Comparison of ENCODE assay signal across 1 cellular context in the genomic region with DNA sequence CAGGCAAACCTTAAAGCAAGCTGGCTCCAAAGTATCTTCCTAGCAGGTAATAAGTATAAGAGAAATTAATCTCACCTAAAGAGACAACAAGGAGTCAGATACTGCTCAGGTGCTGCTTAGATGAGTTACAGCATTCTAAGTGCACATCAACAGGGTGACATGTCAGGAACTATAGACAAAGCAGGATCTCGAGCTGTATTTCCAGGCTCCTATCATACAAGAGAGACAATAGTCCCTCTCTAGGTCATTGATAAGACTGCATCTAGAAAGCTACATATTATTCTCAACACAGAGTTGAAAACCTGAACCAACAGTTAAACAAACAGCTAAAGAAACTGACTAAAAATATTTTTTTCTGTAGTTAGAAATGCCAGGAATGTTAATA.
TF ChIP-seq lines count a peak whose summit lies in the region.

No MANE protein-coding gene starts in this region.

TF ChIP-seq in HepG2, 621 proteins besides CTCF, POLR2A, EP300 and RAD21 (continued from another document):
- TF ChIP-seq, protein P1, sequence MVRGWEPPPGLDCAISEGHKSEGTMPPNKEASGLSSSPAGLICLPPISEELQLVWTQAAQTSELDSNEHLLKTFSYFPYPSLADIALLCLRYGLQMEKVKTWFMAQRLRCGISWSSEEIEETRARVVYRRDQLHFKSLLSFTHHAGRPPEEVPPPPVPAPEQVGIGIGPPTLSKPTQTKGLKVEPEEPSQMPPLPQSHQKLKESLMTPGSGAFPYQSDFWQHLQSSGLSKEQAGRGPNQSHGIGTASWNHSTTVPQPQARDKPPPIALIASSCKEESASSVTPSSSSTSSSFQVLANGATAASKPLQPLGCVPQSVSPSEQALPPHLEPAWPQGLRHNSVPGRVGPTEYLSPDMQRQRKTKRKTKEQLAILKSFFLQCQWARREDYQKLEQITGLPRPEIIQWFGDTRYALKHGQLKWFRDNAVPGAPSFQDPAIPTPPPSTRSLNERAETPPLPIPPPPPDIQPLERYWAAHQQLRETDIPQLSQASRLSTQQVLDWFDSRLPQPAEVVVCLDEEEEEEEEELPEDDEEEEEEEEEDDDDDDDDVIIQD (CRISPR knock-in tag; IDR thresholded peaks at IDR 0.05; ENCODE audit: low read depth): peak; percentile 67; the same call in 1 of the 2 replicates
- TF ChIP-seq ZNF382 (CRISPR knock-in tag; IDR thresholded peaks at IDR 0.05; ENCODE audit: borderline replicate concordance) (no peak), SCMH1 (CRISPR knock-in tag; IDR thresholded peaks at IDR 0.05; ENCODE audit: borderline replicate concordance) (no peak), KAT7 (CRISPR knock-in tag; IDR thresholded peaks at IDR 0.05; ENCODE audit: borderline replicate concordance) (0 out of 2 replicates have a peak, but pooled peaks have one; percentile 39), ZNF878 (CRISPR knock-in tag; IDR thresholded peaks at IDR 0.05) (no peak), KLF12 (CRISPR knock-in tag; IDR thresholded peaks at IDR 0.05; ENCODE audit: borderline replicate concordance) (no peak), SMC3 (IDR thresholded peaks at IDR 0.05; ENCODE audit: low read length) (peak; percentile 55; the same call in 1 of the 2 replicates), SMARCE1 (IDR thresholded peaks at IDR 0.05; ENCODE audit: borderline replicate concordance) (no peak), PHF5A (CRISPR knock-in tag; IDR thresholded peaks at IDR 0.05; ENCODE audit: low read depth, unreplicated experiment) (no peak), ZBTB7B (CRISPR knock-in tag; IDR thresholded peaks at IDR 0.05) (no peak), RBFOX2 (IDR thresholded peaks at IDR 0.05; ENCODE audit: low read depth, low read length) (0 out of 2 replicates have a peak, but pooled peaks have one; percentile 14), KLF6 (CRISPR knock-in tag; IDR thresholded peaks at IDR 0.05) (no peak), ZNF619 (CRISPR knock-in tag; IDR thresholded peaks at IDR 0.05) (no peak), HOXD1 (CRISPR knock-in tag; IDR thresholded peaks at IDR 0.05) (no peak), KDM6A (CRISPR knock-in tag; IDR thresholded peaks at IDR 0.05; ENCODE audit: low read depth) (no peak), ZBTB1 (CRISPR knock-in tag; IDR thresholded peaks at IDR 0.05; ENCODE audit: borderline replicate concordance) (no peak), ZMYM4 (CRISPR knock-in tag; IDR thresholded peaks at IDR 0.05) (0 out of 2 replicates have a peak, but pooled peaks have one; percentile 5), BHLHE40 (IDR thresholded peaks at IDR 0.05; ENCODE audit: low read length) (no peak), ZNF484 (CRISPR knock-in tag; IDR thresholded peaks at IDR 0.05; ENCODE audit: borderline replicate concordance, low read depth) (no peak), ZNF543 (CRISPR knock-in tag; IDR thresholded peaks at IDR 0.05) (no peak), ESRRA (CRISPR knock-in tag; IDR thresholded peaks at IDR 0.05; ENCODE audit: low read depth) (no peak), ARID2 (CRISPR knock-in tag; IDR thresholded peaks at IDR 0.05; ENCODE audit: borderline replicate concordance) (no peak), SMAD3 (CRISPR knock-in tag; IDR thresholded peaks at IDR 0.05) (no peak), ZNF556 (CRISPR knock-in tag; IDR thresholded peaks at IDR 0.05; ENCODE audit: borderline replicate concordance) (no peak), ZNF333 (CRISPR knock-in tag; IDR thresholded peaks at IDR 0.05; ENCODE audit: borderline replicate concordance) (no peak), ZNF616 (CRISPR knock-in tag; IDR thresholded peaks at IDR 0.05; ENCODE audit: low read depth) (no peak), NR1H2 (CRISPR knock-in tag; IDR thresholded peaks at IDR 0.05; ENCODE audit: borderline replicate concordance, low read depth) (no peak)
- TF ChIP-seq, protein P2, sequence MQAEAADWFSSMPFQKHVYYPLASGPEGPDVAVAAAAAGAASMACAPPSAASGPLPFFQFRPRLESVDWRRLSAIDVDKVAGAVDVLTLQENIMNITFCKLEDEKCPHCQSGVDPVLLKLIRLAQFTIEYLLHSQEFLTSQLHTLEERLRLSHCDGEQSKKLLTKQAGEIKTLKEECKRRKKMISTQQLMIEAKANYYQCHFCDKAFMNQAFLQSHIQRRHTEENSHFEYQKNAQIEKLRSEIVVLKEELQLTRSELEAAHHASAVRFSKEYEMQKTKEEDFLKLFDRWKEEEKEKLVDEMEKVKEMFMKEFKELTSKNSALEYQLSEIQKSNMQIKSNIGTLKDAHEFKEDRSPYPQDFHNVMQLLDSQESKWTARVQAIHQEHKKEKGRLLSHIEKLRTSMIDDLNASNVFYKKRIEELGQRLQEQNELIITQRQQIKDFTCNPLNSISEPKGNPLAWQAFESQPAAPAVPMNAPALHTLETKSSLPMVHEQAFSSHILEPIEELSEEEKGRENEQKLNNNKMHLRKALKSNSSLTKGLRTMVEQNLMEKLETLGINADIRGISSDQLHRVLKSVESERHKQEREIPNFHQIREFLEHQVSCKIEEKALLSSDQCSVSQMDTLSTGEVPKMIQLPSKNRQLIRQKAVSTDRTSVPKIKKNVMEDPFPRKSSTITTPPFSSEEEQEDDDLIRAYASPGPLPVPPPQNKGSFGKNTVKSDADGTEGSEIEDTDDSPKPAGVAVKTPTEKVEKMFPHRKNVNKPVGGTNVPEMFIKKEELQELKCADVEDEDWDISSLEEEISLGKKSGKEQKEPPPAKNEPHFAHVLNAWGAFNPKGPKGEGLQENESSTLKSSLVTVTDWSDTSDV (CRISPR knock-in tag; IDR thresholded peaks at IDR 0.05): no peak
- TF ChIP-seq, protein P3, sequence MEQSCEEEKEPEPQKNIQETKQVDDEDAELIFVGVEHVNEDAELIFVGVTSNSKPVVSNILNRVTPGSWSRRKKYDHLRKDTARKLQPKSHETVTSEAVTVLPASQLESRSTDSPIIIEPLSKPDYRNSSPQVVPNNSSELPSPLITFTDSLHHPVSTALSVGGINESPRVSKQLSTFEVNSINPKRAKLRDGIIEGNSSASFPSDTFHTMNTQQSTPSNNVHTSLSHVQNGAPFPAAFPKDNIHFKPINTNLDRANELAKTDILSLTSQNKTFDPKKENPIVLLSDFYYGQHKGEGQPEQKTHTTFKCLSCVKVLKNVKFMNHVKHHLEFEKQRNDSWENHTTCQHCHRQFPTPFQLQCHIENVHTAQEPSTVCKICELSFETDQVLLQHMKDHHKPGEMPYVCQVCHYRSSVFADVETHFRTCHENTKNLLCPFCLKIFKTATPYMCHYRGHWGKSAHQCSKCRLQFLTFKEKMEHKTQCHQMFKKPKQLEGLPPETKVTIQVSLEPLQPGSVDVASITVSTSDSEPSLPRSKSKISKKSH (CRISPR knock-in tag; IDR thresholded peaks at IDR 0.05; ENCODE audit: borderline replicate concordance): no peak
- TF ChIP-seq, protein P4, sequence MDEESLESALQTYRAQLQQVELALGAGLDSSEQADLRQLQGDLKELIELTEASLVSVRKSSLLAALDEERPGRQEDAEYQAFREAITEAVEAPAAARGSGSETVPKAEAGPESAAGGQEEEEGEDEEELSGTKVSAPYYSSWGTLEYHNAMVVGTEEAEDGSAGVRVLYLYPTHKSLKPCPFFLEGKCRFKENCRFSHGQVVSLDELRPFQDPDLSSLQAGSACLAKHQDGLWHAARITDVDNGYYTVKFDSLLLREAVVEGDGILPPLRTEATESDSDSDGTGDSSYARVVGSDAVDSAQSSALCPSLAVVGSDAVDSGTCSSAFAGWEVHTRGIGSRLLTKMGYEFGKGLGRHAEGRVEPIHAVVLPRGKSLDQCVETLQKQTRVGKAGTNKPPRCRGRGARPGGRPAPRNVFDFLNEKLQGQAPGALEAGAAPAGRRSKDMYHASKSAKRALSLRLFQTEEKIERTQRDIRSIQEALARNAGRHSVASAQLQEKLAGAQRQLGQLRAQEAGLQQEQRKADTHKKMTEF (CRISPR knock-in tag; IDR thresholded peaks at IDR 0.05): 0 out of 2 replicates have a peak, but pooled peaks have one; percentile 14
- TF ChIP-seq, protein P5, sequence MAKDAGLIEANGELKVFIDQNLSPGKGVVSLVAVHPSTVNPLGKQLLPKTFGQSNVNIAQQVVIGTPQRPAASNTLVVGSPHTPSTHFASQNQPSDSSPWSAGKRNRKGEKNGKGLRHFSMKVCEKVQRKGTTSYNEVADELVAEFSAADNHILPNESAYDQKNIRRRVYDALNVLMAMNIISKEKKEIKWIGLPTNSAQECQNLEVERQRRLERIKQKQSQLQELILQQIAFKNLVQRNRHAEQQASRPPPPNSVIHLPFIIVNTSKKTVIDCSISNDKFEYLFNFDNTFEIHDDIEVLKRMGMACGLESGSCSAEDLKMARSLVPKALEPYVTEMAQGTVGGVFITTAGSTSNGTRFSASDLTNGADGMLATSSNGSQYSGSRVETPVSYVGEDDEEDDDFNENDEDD (CRISPR knock-in tag; IDR thresholded peaks at IDR 0.05; ENCODE audit: borderline replicate concordance): no peak
- TF ChIP-seq, protein P6, sequence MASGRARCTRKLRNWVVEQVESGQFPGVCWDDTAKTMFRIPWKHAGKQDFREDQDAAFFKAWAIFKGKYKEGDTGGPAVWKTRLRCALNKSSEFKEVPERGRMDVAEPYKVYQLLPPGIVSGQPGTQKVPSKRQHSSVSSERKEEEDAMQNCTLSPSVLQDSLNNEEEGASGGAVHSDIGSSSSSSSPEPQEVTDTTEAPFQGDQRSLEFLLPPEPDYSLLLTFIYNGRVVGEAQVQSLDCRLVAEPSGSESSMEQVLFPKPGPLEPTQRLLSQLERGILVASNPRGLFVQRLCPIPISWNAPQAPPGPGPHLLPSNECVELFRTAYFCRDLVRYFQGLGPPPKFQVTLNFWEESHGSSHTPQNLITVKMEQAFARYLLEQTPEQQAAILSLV (CRISPR knock-in tag; IDR thresholded peaks at IDR 0.05; ENCODE audit: borderline replicate concordance): no peak
- TF ChIP-seq, protein P7, sequence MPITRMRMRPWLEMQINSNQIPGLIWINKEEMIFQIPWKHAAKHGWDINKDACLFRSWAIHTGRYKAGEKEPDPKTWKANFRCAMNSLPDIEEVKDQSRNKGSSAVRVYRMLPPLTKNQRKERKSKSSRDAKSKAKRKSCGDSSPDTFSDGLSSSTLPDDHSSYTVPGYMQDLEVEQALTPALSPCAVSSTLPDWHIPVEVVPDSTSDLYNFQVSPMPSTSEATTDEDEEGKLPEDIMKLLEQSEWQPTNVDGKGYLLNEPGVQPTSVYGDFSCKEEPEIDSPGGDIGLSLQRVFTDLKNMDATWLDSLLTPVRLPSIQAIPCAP (CRISPR knock-in tag; IDR thresholded peaks at IDR 0.05; ENCODE audit: low read depth): no peak
- TF ChIP-seq, protein P8, sequence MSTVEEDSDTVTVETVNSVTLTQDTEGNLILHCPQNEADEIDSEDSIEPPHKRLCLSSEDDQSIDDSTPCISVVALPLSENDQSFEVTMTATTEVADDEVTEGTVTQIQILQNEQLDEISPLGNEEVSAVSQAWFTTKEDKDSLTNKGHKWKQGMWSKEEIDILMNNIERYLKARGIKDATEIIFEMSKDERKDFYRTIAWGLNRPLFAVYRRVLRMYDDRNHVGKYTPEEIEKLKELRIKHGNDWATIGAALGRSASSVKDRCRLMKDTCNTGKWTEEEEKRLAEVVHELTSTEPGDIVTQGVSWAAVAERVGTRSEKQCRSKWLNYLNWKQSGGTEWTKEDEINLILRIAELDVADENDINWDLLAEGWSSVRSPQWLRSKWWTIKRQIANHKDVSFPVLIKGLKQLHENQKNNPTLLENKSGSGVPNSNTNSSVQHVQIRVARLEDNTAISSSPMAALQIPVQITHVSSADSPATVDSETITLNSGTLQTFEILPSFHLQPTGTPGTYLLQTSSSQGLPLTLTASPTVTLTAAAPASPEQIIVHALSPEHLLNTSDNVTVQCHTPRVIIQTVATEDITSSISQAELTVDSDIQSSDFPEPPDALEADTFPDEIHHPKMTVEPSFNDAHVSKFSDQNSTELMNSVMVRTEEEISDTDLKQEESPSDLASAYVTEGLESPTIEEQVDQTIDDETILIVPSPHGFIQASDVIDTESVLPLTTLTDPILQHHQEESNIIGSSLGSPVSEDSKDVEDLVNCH (CRISPR knock-in tag; IDR thresholded peaks at IDR 0.05): no peak
- TF ChIP-seq, protein P9, sequence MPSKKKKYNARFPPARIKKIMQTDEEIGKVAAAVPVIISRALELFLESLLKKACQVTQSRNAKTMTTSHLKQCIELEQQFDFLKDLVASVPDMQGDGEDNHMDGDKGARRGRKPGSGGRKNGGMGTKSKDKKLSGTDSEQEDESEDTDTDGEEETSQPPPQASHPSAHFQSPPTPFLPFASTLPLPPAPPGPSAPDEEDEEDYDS (CRISPR knock-in tag; IDR thresholded peaks at IDR 0.05): no peak
